In the genomic region with DNA sequence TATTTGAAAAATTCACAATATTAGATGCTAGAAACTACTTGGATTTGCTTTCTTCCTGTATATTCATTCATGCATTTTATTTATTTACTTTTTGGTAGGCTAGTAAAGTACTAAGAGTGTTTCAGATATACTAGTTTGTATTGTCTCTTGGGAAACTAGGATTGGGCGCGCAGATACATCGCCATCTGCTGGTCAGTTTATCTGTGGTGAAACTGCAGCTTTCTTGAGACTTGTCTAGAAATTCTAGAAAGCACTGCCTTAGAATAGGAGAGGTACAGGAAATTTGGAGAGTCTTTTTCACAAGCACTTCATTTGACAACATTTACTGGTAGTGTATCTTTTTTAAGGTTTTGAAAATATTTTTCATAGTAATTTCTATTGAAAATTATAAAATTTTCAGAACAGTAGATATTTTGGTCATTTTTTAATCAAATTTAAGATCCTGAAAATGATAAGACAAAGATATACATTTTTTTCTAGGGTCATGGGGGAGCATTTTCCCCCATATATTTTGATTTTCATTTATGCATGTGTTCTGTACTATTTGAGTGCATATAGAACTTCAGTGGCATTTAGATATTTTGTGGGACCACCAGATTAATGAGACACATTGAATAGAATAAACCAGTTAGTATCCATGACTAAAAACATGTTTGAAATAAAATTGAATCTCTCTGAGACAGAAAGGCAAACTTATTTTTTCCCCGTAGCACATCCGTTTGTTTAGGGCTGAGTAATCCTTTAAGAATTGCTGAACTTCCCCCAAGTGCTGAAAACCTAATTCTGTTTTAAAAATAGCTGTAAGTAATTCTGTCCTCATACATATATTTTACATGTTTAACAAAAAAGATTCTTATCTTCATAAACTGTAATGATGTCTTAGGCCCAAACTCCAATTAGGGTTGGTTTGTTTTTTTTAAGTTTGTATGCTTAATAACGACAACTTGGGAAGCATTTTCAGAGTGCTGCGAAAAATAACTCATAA, we compare ENCODE assay signal across 8 cellular contexts. TPM values are rescaled to one million over a fixed set of nuclear protein-coding genes. Genes with fewer than 3 reads are reported as not detected.
DNase-seq lines count a peak whose midpoint lies in the region; ATAC-seq and TF ChIP-seq lines count a peak whose summit lies in the region.

No MANE protein-coding gene starts in this region.

- peak; percentile 61 for ATAC-seq in activated CD8-positive, alpha-beta T cell treated with anti-CD3 and anti-CD28 coated beads for 36 hours
- ATAC-seq in naive B cell (ENCODE audit: low read depth in 2 of 2) = peak in 1 of 2 donors; percentile 45
- ATAC-seq in GM21390 (IDR thresholded peaks at IDR 0.05; ENCODE audit: unreplicated experiment) = no peak

- peak overlapping the region; percentile 54 for H3K27ac ChIP-seq in epithelial cell of prostate

- no peaks in the 10 kb centered on the region for H3K4me1 Mint-ChIP-seq in activated CD8-positive, alpha-beta T cell treated with anti-CD3 and anti-CD28 coated beads for 36 hours (ENCODE audit: low read depth)
- H3K4me1 Mint-ChIP-seq in naive B cell = peaks cover 0 to under 1% (median 0%) of the 10 kb centered on the region in 3 donors

- CTCF ChIA-PET in activated CD8-positive, alpha-beta T cell treated with anti-CD3 and anti-CD28 coated beads for 36 hours (lab: Charles Lee) = interaction anchor here (0.7 to 5.2 kb wide), 18 partner anchors 9 to 408 kb away, joined by 3 to 39 read pairs (median 3); a partner anchor contains a TSS

- H3K27me3 Mint-ChIP-seq in activated CD8-positive, alpha-beta T cell treated with anti-CD3 and anti-CD28 coated beads for 36 hours = no peaks in the 10 kb centered on the region
- H3K27me3 Mint-ChIP-seq in naive B cell = no peaks in the 10 kb centered on the region

- peak; percentile 70 for TF ChIP-seq CTCF in GM12865 (IDR thresholded peaks at IDR 0.05; ENCODE audit: insufficient read depth, low read depth, low read length, missing control alignments)
- TF ChIP-seq CTCF in activated CD8-positive, alpha-beta T cell treated with anti-CD3 and anti-CD28 coated beads for 36 hours (IDR thresholded peaks at IDR 0.05) = peak; percentile 94

- no peaks in the 10 kb centered on the region for H3K36me3 Mint-ChIP-seq in activated CD8-positive, alpha-beta T cell treated with anti-CD3 and anti-CD28 coated beads for 36 hours (ENCODE audit: low read depth)
- H3K36me3 Mint-ChIP-seq in naive B cell = no peaks in the 10 kb centered on the region

- no peak overlapping the region for H3K4me3 ChIP-seq in GM12865 (ENCODE audit: low read depth, low read length)

- no peak overlapping the region for H3K4me3 Mint-ChIP-seq in activated CD8-positive, alpha-beta T cell treated with anti-CD3 and anti-CD28 coated beads for 36 hours
- H3K4me3 Mint-ChIP-seq in naive B cell = no peak overlapping the region

- POLR2A ChIA-PET in activated CD8-positive, alpha-beta T cell treated with anti-CD3 and anti-CD28 coated beads for 36 hours (lab: Charles Lee) = no interaction called here

- H3K27ac Mint-ChIP-seq in activated CD8-positive, alpha-beta T cell treated with anti-CD3 and anti-CD28 coated beads for 36 hours = no peak overlapping the region
- no peak overlapping the region for H3K27ac Mint-ChIP-seq in naive B cell

- DNase-seq in GM12865 (ENCODE audit: low read depth) (peak; percentile 77), HS-27A (ENCODE audit: low read depth) (peak; percentile 47), NCI-H82 (lab: John Stamatoyannopoulos, UW) (peak; percentile 72), epithelial cell of prostate (ENCODE audit: low read depth, low spot score) (peak; percentile 20), naive B cell (peak; percentile 41)
- DNase-seq in activated CD8-positive, alpha-beta T cell treated with anti-CD3 and anti-CD28 coated beads for 36 hours = peak; percentile 73
- peak in 5 of 6 experiments; percentile 9 to 45 (median 21) for DNase-seq in stimulated activated naive CD4-positive, alpha-beta T cell (lab: John Stamatoyannopoulos, UW)

- intact Hi-C loops in activated CD8-positive, alpha-beta T cell treated with anti-CD3 and anti-CD28 coated beads for 36 hours (cut with micrococcal nuclease) = loop anchor here (1.0 to 10.0 kb wide), 4 partner anchors 229 to 400 kb away; a partner anchor contains a TSS

- H3K9me3 Mint-ChIP-seq in activated CD8-positive, alpha-beta T cell treated with anti-CD3 and anti-CD28 coated beads for 36 hours = no peaks in the 10 kb centered on the region
- no peaks in the 10 kb centered on the region for H3K9me3 Mint-ChIP-seq in naive B cell

RNA-seq across cellular contexts. Expression of a gene that starts 44.5 kb away (rescaled TPM):
- total RNA-seq in activated CD8-positive, alpha-beta T cell treated with anti-CD3 and anti-CD28 coated beads for 36 hours = 1 to 10 TPM; 2.9 to 3.9 TPM
- polyA plus RNA-seq in naive B cell (ENCODE audit: low read depth in 6 of 6) = 10 to 100 TPM in 2 of 6 donors, 1 to 10 TPM in 4; 3.6 to 10.1 (median 7.0) TPM

RNA-seq across cellular contexts. Expression of a gene that starts 44.7 kb away (rescaled TPM):
- total RNA-seq in activated CD8-positive, alpha-beta T cell treated with anti-CD3 and anti-CD28 coated beads for 36 hours = 10 to 100 TPM; 16.0 to 16.4 TPM
- 1 to 10 TPM in 5 of 6 donors, not detected in 1; 2.1 to 6.3 (median 4.7) TPM for polyA plus RNA-seq in naive B cell (ENCODE audit: low read depth in 6 of 6)

Comparison
In these comparisons a context has a peak if more than half of its experiments do, and no peak if none do; other contexts are left out.
1. DNase-seq: peak in every context shown above with its lines; median percentile 77 in GM12865; 73 in activated CD8-positive, alpha-beta T cell treated with anti-CD3 and anti-CD28 coated beads for 36 hours; 72 in NCI-H82; 47 in HS-27A; 41 in naive B cell; 21 in stimulated activated naive CD4-positive, alpha-beta T cell; 20 in epithelial cell of prostate.